In genomic region chr10:17563452-17563851, GRCh38 we compare ENCODE assay signal across 28 cellular contexts.
"Had no signal": no experiment of that assay in that cellular context is flagged by ENCODE, and none has a peak within 500 bp of the region (broad histone marks: within the 10 kb centered on the region; RNA-seq: fewer than 3 reads in every experiment).

No MANE protein-coding gene starts in this region.

- H3K9me3 Mint-ChIP-seq: endodermal cell; natural killer cell; neural crest cell; stimulated activated memory B cell treated with anti-CD40 and anti-IgM and Interleukin-4, amounts not matched to agents 10 μg/mL and 1 μg/mL and 100 μg/mL, for 72 hours; type B pancreatic cell had no signal

- H3K36me3 ChIP-seq: heart right ventricle, left lung, neutrophil, right atrium auricular region, spleen, tibial artery had no signal

- H3K4me3 Mint-ChIP-seq: endodermal cell; natural killer cell; neural crest cell; stimulated activated memory B cell treated with anti-CD40 and anti-IgM and Interleukin-4, amounts not matched to agents 10 μg/mL and 1 μg/mL and 100 μg/mL, for 72 hours; type B pancreatic cell had no signal

- H3K79me2 ChIP-seq: parathyroid adenoma had no signal

- H3K27ac Mint-ChIP-seq: endodermal cell; natural killer cell; progenitor cell of endocrine pancreas; stimulated activated memory B cell treated with anti-CD40 and anti-IgM and Interleukin-4, amounts not matched to agents 10 μg/mL and 1 μg/mL and 100 μg/mL, for 72 hours; type B pancreatic cell had no signal

- H3K36me3 Mint-ChIP-seq: natural killer cell; stimulated activated memory B cell treated with anti-CD40 and anti-IgM and Interleukin-4, amounts not matched to agents 10 μg/mL and 1 μg/mL and 100 μg/mL, for 72 hours; type B pancreatic cell had no signal

- H3K9me3 ChIP-seq: heart right ventricle, left lung, neutrophil, right atrium auricular region, spleen, testis, tibial artery had no signal

- H3K27me3 ChIP-seq: foreskin keratinocyte, heart right ventricle, left lung, neutrophil, right atrium auricular region, spleen, testis, tibial artery had no signal

- H3K4me1 Mint-ChIP-seq: natural killer cell, neural crest cell had no signal

- H2AFZ ChIP-seq: parathyroid adenoma had no signal

- H3K4me1 ChIP-seq: foreskin keratinocyte, heart right ventricle, left lung, parathyroid adenoma, right atrium auricular region, spleen, testis, tibial artery had no signal

- H3K27me3 Mint-ChIP-seq: progenitor cell of endocrine pancreas, type B pancreatic cell had no signal

- FAIRE-seq: colon, islet of Langerhans had no signal

- H3K9ac ChIP-seq: parathyroid adenoma had no signal

- DNase-seq: effector CD8-positive, alpha-beta T cell; endodermal cell; foreskin keratinocyte; glutamatergic neuron; heart right ventricle; hippocampal formation; left cardiac atrium; left lung; natural killer cell; spleen; stimulated activated CD4-positive, alpha-beta T cell treated with anti-CD3 and anti-CD28 coated beads, Interleukin-4, amount 100 ng/mL, for 4 hours; stimulated activated naive CD8-positive, alpha-beta T cell treated with anti-CD3 and anti-CD28 coated beads, Interleukin-15, Interleukin-2, amounts not matched to agents 100 U/mL and 50 U/mL, for 24 hours; substantia nigra; testis; tibial artery had no signal

- ATAC-seq: esophagus mucosa; foreskin keratinocyte; heart right ventricle; left cardiac atrium; left lung; natural killer cell; sciatic nerve; stimulated activated memory B cell treated with anti-CD40 and anti-IgM and Interleukin-4, amounts not matched to agents 10 μg/mL and 1 μg/mL and 100 μg/mL, for 72 hours; stimulated activated naive CD8-positive, alpha-beta T cell treated with anti-CD3 and anti-CD28 coated beads, Interleukin-15, Interleukin-2, amounts not matched to agents 100 U/mL and 50 U/mL, for 24 hours had no signal

- H3K4me3 ChIP-seq: heart right ventricle, left lung, right atrium auricular region, skin epidermis, spleen, testis, tibial artery had no signal

- H3K27ac ChIP-seq: epithelial cell of prostate, foreskin keratinocyte, heart right ventricle, left lung, neutrophil, parathyroid adenoma, right atrium auricular region, skin epidermis, spleen, testis, tibial artery had no signal
